ENCODE assay signal across 8 cellular contexts in the genomic region with DNA sequence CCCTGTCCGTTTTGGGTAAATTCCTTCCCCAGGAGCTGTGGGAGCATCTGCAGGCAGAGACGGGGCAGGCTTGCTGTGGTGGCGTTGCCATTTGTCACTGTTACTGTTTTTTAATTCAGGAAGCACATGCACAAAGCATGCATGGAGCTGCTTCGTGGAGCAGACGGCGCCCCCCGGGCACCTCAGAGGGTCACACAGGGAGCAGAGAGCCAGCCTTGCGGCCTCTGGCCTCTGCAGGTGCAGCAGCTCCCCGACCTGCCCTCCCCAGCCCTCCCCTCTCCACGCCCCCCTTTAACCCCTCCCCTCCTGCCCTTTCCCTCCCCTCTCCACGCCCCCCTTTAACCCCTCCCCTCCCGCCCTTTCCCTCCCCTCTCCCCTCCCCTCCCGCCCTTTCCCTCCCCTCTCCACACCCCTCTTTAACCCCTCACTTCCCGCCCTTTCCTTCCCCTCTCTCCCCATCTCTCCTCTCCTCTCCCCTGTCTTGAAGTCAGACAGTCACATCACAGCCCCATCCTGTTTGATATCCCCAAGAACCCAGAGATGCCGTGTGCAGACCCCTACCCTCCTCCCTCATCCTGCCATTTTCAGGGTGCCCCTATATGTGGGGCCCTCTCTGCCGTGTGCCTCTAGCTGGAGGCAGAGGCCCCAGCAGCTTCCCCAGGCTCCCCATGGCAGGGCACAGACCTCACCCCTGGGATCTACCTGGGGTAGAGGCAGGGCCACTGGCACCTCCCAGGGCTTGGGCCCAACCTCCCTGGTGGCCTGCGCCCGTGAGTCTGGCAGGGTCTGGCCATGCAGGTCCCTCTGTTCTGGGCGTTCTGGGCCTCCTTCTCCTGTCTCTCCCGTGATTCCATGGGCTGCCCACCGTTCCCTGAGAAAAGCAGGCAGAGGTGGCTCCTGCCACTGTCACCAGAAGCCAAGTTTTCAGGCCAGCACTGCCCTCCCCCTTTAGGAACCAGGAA. TPM values are rescaled to one million over a fixed set of nuclear protein-coding genes. Genes with fewer than 3 reads are reported as not detected.
A peak's percentile ranks its signal among the peaks of the same experiment; 100 is the strongest.
DNase-seq lines count a peak whose midpoint lies in the region; ATAC-seq and TF ChIP-seq lines count a peak whose summit lies in the region.

No MANE protein-coding gene starts in this region.

- H3K4me3 ChIP-seq in A673 (ENCODE audit: low read depth, low read length, poor library complexity, severe bottlenecking) (peak overlapping the region; percentile 15), GM23338 (no peak overlapping the region), SK-N-MC (peak overlapping the region; percentile 66), astrocyte of the spinal cord (ENCODE audit: low read depth, low read length) (no peak overlapping the region), lower leg skin (ENCODE audit: low read depth, poor library complexity, severe bottlenecking) (no peak overlapping the region)

- no peaks in the 10 kb centered on the region for H3K27me3 ChIP-seq in A673 (replicated peaks; ENCODE audit: insufficient read depth, low read depth, low read length, poor library complexity)
- no peaks in the 10 kb centered on the region for H3K27me3 ChIP-seq in GM23338 (ENCODE audit: insufficient read depth)

- CTCF ChIA-PET in A673 (lab: Charles Lee), result no interaction called here

- WGBS in lower leg skin, 2 donors, result 19 to 27% methylated on average over 18 to 20 of the region's 21 CpGs

- peaks cover 7% of the 10 kb centered on the region for H3F3A ChIP-seq in GM23338 (replicated peaks; ENCODE audit: low read depth)

- H3K36me3 Mint-ChIP-seq in GM23338 (ENCODE audit: low read depth), result no peaks in the 10 kb centered on the region
- H3K36me3 Mint-ChIP-seq in activated T-helper 2 cell treated with anti-CD3 and anti-CD28 coated beads, Interferon-gamma antibody, Interleukin-2, Interleukin-4, amounts not matched to agents 10 μg/mL and 5 μg/mL and 100 μg/mL, durations not matched to agents 14 hours and 24 hours and 36 hours (ENCODE audit: low read depth), result no peaks in the 10 kb centered on the region

- TF ChIP-seq CTCF in A673 (conservative IDR thresholded peaks at IDR 0.05; ENCODE audit: low read depth, low read length) (no peak), GM23338 (conservative IDR thresholded peaks at IDR 0.05; ENCODE audit: low read depth in 2 of 2) (0 out of 4 replicates have a peak, but pooled peaks of 1 of the 2 experiments have one; percentile 12), astrocyte of the spinal cord (IDR thresholded peaks at IDR 0.05; ENCODE audit: low read depth, low read length) (no peak), lower leg skin (IDR thresholded peaks at IDR 0.05) (no peak)

- no TSS peak for BruUV-seq in A673 (replicated peaks; lab: Mats Ljungman, UMichigan)

- no peaks in the 10 kb centered on the region for H3K9me3 Mint-ChIP-seq in GM23338
- no peaks in the 10 kb centered on the region for H3K9me3 Mint-ChIP-seq in activated T-helper 2 cell treated with anti-CD3 and anti-CD28 coated beads, Interferon-gamma antibody, Interleukin-2, Interleukin-4, amounts not matched to agents 10 μg/mL and 5 μg/mL and 100 μg/mL, durations not matched to agents 14 hours and 24 hours and 36 hours

- H3K4me1 ChIP-seq in A673 (ENCODE audit: insufficient read depth, low read length, poor library complexity, severe bottlenecking), result peaks cover 40% of the 10 kb centered on the region
- peaks cover 31% of the 10 kb centered on the region; the same call in 1 of the 2 replicates for H3K4me1 ChIP-seq in GM23338 (ENCODE audit: insufficient read depth)

- intact Hi-C loops in A673 (cut with micrococcal nuclease; ENCODE audit: unreplicated experiment) (no loop called here), lower leg skin (cut with DNase I; ENCODE audit: low total_unique reads) (no loop called here)
- intact Hi-C loops in activated T-helper 2 cell treated with anti-CD3 and anti-CD28 coated beads, Interferon-gamma antibody, Interleukin-2, Interleukin-4, amounts not matched to agents 10 μg/mL and 5 μg/mL and 100 μg/mL, durations not matched to agents 14 hours and 24 hours and 36 hours (cut with micrococcal nuclease), result no loop called here

- H4K20me1 ChIP-seq in GM23338 (replicated peaks; ENCODE audit: insufficient read depth), result no peaks in the 10 kb centered on the region

- peaks cover 23% of the 10 kb centered on the region for H3K4me1 Mint-ChIP-seq in GM23338
- peaks cover 2% of the 10 kb centered on the region for H3K4me1 Mint-ChIP-seq in activated T-helper 2 cell treated with anti-CD3 and anti-CD28 coated beads, Interferon-gamma antibody, Interleukin-2, Interleukin-4, amounts not matched to agents 10 μg/mL and 5 μg/mL and 100 μg/mL, durations not matched to agents 14 hours and 24 hours and 36 hours (ENCODE audit: low read depth)

- peak; percentile 21 for ATAC-seq in GM23338

- peaks cover 15% of the 10 kb centered on the region for H3K27me3 Mint-ChIP-seq in GM23338 (ENCODE audit: insufficient read depth, low read depth, poor library complexity)
- no peaks in the 10 kb centered on the region for H3K27me3 Mint-ChIP-seq in activated T-helper 2 cell treated with anti-CD3 and anti-CD28 coated beads, Interferon-gamma antibody, Interleukin-2, Interleukin-4, amounts not matched to agents 10 μg/mL and 5 μg/mL and 100 μg/mL, durations not matched to agents 14 hours and 24 hours and 36 hours (ENCODE audit: low read depth)

- H3K9me3 ChIP-seq in A673 (ENCODE audit: low read depth, low read length, poor library complexity, severe bottlenecking) (no peaks in the 10 kb centered on the region), SK-N-MC (ENCODE audit: low read depth, low read length) (no peaks in the 10 kb centered on the region)

- peak overlapping the region; percentile 43; the same call in 1 of the 2 replicates for H3K4me2 ChIP-seq in GM23338

- TF ChIP-seq POLR2A in lower leg skin (IDR thresholded peaks at IDR 0.05), result no peak

- POLR2A ChIA-PET in A673 (lab: Charles Lee; ENCODE audit: low non-redundant PET), result interaction anchor here (0.6 kb wide), 1 partner anchor 372 kb away, joined by 4 read pairs; no protein-coding TSS in a partner anchor

- no peak overlapping the region for H3K4me3 Mint-ChIP-seq in GM23338
- no peak overlapping the region for H3K4me3 Mint-ChIP-seq in activated T-helper 2 cell treated with anti-CD3 and anti-CD28 coated beads, Interferon-gamma antibody, Interleukin-2, Interleukin-4, amounts not matched to agents 10 μg/mL and 5 μg/mL and 100 μg/mL, durations not matched to agents 14 hours and 24 hours and 36 hours (ENCODE audit: low read depth)

- H3K9ac ChIP-seq in SK-N-MC (ENCODE audit: insufficient read length), result no peak overlapping the region

- in situ Hi-C loops in astrocyte of the spinal cord (cut with HindIII; ENCODE audit: low sequenced_read_pairs), result no loop called here

- H2AFZ ChIP-seq in GM23338, result no peak overlapping the region

- no peak overlapping the region for H3K27ac Mint-ChIP-seq in GM23338
- no peak overlapping the region for H3K27ac Mint-ChIP-seq in activated T-helper 2 cell treated with anti-CD3 and anti-CD28 coated beads, Interferon-gamma antibody, Interleukin-2, Interleukin-4, amounts not matched to agents 10 μg/mL and 5 μg/mL and 100 μg/mL, durations not matched to agents 14 hours and 24 hours and 36 hours

- H3K27ac ChIP-seq in A673 (ENCODE audit: low read depth, low read length, poor library complexity, severe bottlenecking), result peak overlapping the region; percentile 63
- H3K27ac ChIP-seq in GM23338 (ENCODE audit: low read depth), result no peak overlapping the region
- H3K27ac ChIP-seq in SK-N-MC, result peak overlapping the region; percentile 60; the same call in 1 of the 2 replicates

- no peaks in the 10 kb centered on the region for H3K36me3 ChIP-seq in A673 (ENCODE audit: insufficient read depth, low read length, poor library complexity, severe bottlenecking)
- no peaks in the 10 kb centered on the region for H3K36me3 ChIP-seq in GM23338 (ENCODE audit: insufficient read depth)
- no peaks in the 10 kb centered on the region for H3K36me3 ChIP-seq in SK-N-MC (ENCODE audit: insufficient read depth, low read length)

- DNase-seq in A673 (ENCODE audit: low spot score) (peak; percentile 80), GM23338 (ENCODE audit: low spot score) (peak; percentile 96), SK-N-MC (ENCODE audit: low read depth, low spot score) (no peak), astrocyte of the spinal cord (ENCODE audit: low read depth, low spot score) (peak; percentile 64), iris pigment epithelial cell (ENCODE audit: low read depth) (peak; percentile 74), lower leg skin (ENCODE audit: low spot score in 2 of 2) (no peak)
- peak; percentile 42 for DNase-seq in stimulated activated naive CD4-positive, alpha-beta T cell treated with Interleukin-2 at 50 U/mL for 16 hours (lab: John Stamatoyannopoulos, UW)
- DNase-seq in activated T-helper 2 cell treated with anti-CD3 and anti-CD28 coated beads, Interferon-gamma antibody, Interleukin-2, Interleukin-4, amounts not matched to agents 10 μg/mL and 5 μg/mL and 100 μg/mL, durations not matched to agents 14 hours and 24 hours and 36 hours (ENCODE audit: low spot score), result no peak

- H3K9me2 ChIP-seq in GM23338 (ENCODE audit: insufficient read depth), result no peaks in the 10 kb centered on the region

- H3K79me2 ChIP-seq in GM23338 (replicated peaks; ENCODE audit: insufficient read depth), result no peaks in the 10 kb centered on the region

TF ChIP-seq in GM23338, 12 proteins besides CTCF, POLR2A, EP300 and RAD21:
- TF ChIP-seq CREB1 (CRISPR knock-in tag; IDR thresholded peaks at IDR 0.05; ENCODE audit: low read depth), result no peak
- TF ChIP-seq POLR2AphosphoS5 (IDR thresholded peaks at IDR 0.05; ENCODE audit: low read depth), result no peak
- TF ChIP-seq JUNB (IDR thresholded peaks at IDR 0.05; ENCODE audit: unreplicated experiment), result no peak
- TF ChIP-seq STAT1 (IDR thresholded peaks at IDR 0.05; ENCODE audit: unreplicated experiment), result no peak

RNA-seq across cellular contexts. Expression of gene UBAC1, which starts 29.6 kb away (rescaled TPM):
- total RNA-seq in A673 (2021) (58.2 and 63.8 TPM in 2 replicates), lower leg skin (10 to 100 TPM; 89.3 to 99.3 (median 96.9) TPM)
- total RNA-seq in GM23338 (2014; rRNA removed; shearing (Covaris generic)), result 86.6 and 95.7 TPM in 2 replicates
- 63.2 and 71.6 TPM in 2 replicates for polyA plus RNA-seq in GM23338 (2016; fragmentation: Nextera tagmentation; extraction: Ambion mirVana)
- 42.3 and 47.2 TPM in 2 replicates for total RNA-seq in activated T-helper 2 cell treated with anti-CD3 and anti-CD28 coated beads, Interferon-gamma antibody, Interleukin-2, Interleukin-4, amounts not matched to agents 10 μg/mL and 5 μg/mL and 100 μg/mL, durations not matched to agents 14 hours and 24 hours and 36 hours

Comparison
In these comparisons a context has a peak if more than half of its experiments do, and no peak if none do; other contexts are left out.
1. DNase-seq: peak in A673 (single experiment), GM23338 (single experiment), astrocyte of the spinal cord (single experiment), iris pigment epithelial cell (single experiment) and stimulated activated naive CD4-positive, alpha-beta T cell treated with Interleukin-2 at 50 U/mL for 16 hours (single experiment); none in SK-N-MC (single experiment), activated T-helper 2 cell treated with anti-CD3 and anti-CD28 coated beads, Interferon-gamma antibody, Interleukin-2, Interleukin-4, amounts not matched to agents 10 μg/mL and 5 μg/mL and 100 μg/mL, durations not matched to agents 14 hours and 24 hours and 36 hours (single experiment) and lower leg skin (0 of 2).
2. H3K4me3 ChIP-seq: peak in A673 (single experiment) and SK-N-MC (single experiment); none in GM23338 (single experiment), astrocyte of the spinal cord (single experiment) and lower leg skin (single experiment).